In the genomic region with DNA sequence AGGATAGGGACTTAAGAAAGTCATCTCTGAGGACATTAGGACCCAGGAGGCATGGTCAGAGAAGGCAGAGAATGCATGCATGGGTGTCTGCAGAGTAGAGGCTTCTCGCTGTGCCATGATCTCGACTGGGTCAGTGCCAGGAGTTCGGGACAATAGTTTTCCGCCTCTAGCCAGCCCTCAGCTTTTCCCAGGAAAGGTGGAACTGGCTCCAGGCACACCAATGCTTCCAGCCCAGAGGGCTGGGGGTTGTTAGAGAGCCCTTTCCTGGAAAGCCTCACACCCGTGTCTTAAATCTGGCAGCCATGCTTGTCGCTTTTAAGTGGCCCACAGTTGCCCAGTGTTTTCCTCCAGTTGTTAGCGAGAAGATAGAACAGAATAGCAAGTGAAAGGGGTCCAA, we compare ENCODE assay signal across 8 cellular contexts.
DNase-seq lines count a peak whose midpoint lies in the region; ATAC-seq and TF ChIP-seq lines count a peak whose summit lies in the region.

No MANE protein-coding gene starts in this region.

- H3K36me3 ChIP-seq in SJSA1 (no peaks in the 10 kb centered on the region), thoracic aorta (no peaks in the 10 kb centered on the region)

- DNase-seq in DMS153 (lab: John Stamatoyannopoulos, UW) (peak; percentile 46), SJSA1 (ENCODE audit: low read depth in 1 of 2, low spot score in 2 of 2) (peak in 1 of 2 experiments; percentile 43), left cardiac atrium (no peak), thoracic aorta (ENCODE audit: low spot score) (no peak), hippocampal formation (lab: John Stamatoyannopoulos, UW) (no peak), DMS114 treated with DMSO at 0.1 percent for 48 hours (lab: John Stamatoyannopoulos, UW; ENCODE audit: unreplicated experiment) (no peak)

- no peaks in the 10 kb centered on the region; the same call in 1 of the 2 replicates for H3K9me3 ChIP-seq in SJSA1 (replicated peaks)
- no peaks in the 10 kb centered on the region for H3K9me3 ChIP-seq in thoracic aorta

- H3K27me3 ChIP-seq in SJSA1 (replicated peaks) = no peaks in the 10 kb centered on the region
- no peaks in the 10 kb centered on the region for H3K27me3 ChIP-seq in thoracic aorta (replicated peaks; ENCODE audit: insufficient read depth)

- H3K4me3 ChIP-seq in SJSA1 (peak overlapping the region; percentile 40), thoracic aorta (peak overlapping the region; percentile 66)

- H3K4me1 ChIP-seq in SJSA1 (replicated peaks) (peaks cover 12% of the 10 kb centered on the region), thoracic aorta (ENCODE audit: control insufficient read depth in 1 of 2, low read depth in 2 of 2) (no peaks in the 10 kb centered on the region)

- intact Hi-C loops in left cardiac atrium (cut with DNase I) = no loop called here

- H3K27ac ChIP-seq in SJSA1 = peak overlapping the region; percentile 57
- no peak overlapping the region for H3K27ac ChIP-seq in thoracic aorta

- TF ChIP-seq CTCF in thoracic aorta (IDR thresholded peaks at IDR 0.05) = no peak

- ATAC-seq in GM19463 (IDR thresholded peaks at IDR 0.05; ENCODE audit: unreplicated experiment) (peak; percentile 11), HG03460 (IDR thresholded peaks at IDR 0.05; ENCODE audit: unreplicated experiment) (peak; percentile 32), left cardiac atrium (peak; percentile 47 to 64), thoracic aorta (ENCODE audit: insufficient number of reproducible peaks, low FRiP score, low read depth) (no peak)
